ENCODE assay signal across 1 cellular context in genomic region chr14:24138396-24139271, GRCh38.
TF ChIP-seq lines count a peak whose summit lies in the region.

No MANE protein-coding gene starts in this region.

TF ChIP-seq in K562, 482 proteins besides CTCF, POLR2A, EP300 and RAD21:
- TF ChIP-seq ZNF586 (CRISPR knock-in tag; conservative IDR thresholded peaks at IDR 0.05), result no peak
- no peak for TF ChIP-seq PPARD (CRISPR knock-in tag; IDR thresholded peaks at IDR 0.05)
- TF ChIP-seq ZNF431 (CRISPR knock-in tag; IDR thresholded peaks at IDR 0.05), result no peak
- no peak for TF ChIP-seq ZNF699 (CRISPR knock-in tag; IDR thresholded peaks at IDR 0.05; ENCODE audit: insufficient replicate concordance)
- TF ChIP-seq, protein P1, sequence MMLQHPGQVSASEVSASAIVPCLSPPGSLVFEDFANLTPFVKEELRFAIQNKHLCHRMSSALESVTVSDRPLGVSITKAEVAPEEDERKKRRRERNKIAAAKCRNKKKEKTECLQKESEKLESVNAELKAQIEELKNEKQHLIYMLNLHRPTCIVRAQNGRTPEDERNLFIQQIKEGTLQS (IDR thresholded peaks at IDR 0.05), result 0 out of 2 replicates have a peak, but pooled peaks have one; percentile 12
- TF ChIP-seq, protein P1 (CRISPR knock-in tag; conservative IDR thresholded peaks at IDR 0.05), result no peak
